In genomic region chrX:74465424-74465823, GRCh38 we compare ENCODE assay signal across 29 cellular contexts. TPM values are rescaled to one million over a fixed set of nuclear protein-coding genes. Genes with fewer than 3 reads are reported as not detected.
A peak's percentile ranks its signal among the peaks of the same experiment; 100 is the strongest.
DNase-seq lines count a peak whose midpoint lies in the region; ATAC-seq and TF ChIP-seq lines count a peak whose summit lies in the region.
"Had no signal": no experiment of that assay in that cellular context is flagged by ENCODE, and none has a peak within 500 bp of the region (broad histone marks: within the 10 kb centered on the region; RNA-seq: fewer than 3 reads in every experiment).

No MANE protein-coding gene starts in this region.

- TF ChIP-seq CTCF in cardiac muscle cell (IDR thresholded peaks at IDR 0.05; ENCODE audit: low read depth, low read length): peak; percentile 45
- TF ChIP-seq CTCF in left ventricle myocardium inferior (IDR thresholded peaks at IDR 0.05; ENCODE audit: borderline replicate concordance): no peak

- ATAC-seq in Right ventricle myocardium superior (ENCODE audit: poor library complexity): no peak
- ATAC-seq: activated CD8-positive, alpha-beta memory T cell treated with anti-CD3 and anti-CD28 coated beads, Interleukin-2, amount 10 ng/mL, durations not matched to agents 7 days and 5 days; activated naive CD8-positive, alpha-beta T cell treated with anti-CD3 and anti-CD28 coated beads, Interleukin-2, amount 50 U/mL, for 24 hours; K562; left cardiac atrium; psoas muscle had no signal

- H3K4me3 ChIP-seq in cardiac muscle cell: no peak overlapping the region
- H3K4me3 ChIP-seq in left ventricle myocardium inferior: no peak overlapping the region
- H3K4me3 ChIP-seq: dorsolateral prefrontal cortex, heart right ventricle, K562, MG63, psoas muscle had no signal

- intact Hi-C loops in left ventricle myocardium inferior (cut with micrococcal nuclease) (no loop called here), Right ventricle myocardium superior (cut with DNase I) (no loop called here)

- DNase-seq in cardiac muscle cell (ENCODE audit: low read depth in 1 of 2, low spot score in 1 of 2) (peak in 1 of 2 donors; percentile 60), left ventricle myocardium inferior (no peak), NCI-H226 (peak; percentile 14), fibroblast of the conjunctiva (ENCODE audit: low read depth) (peak; percentile 4), stromal cell of bone marrow (ENCODE audit: low read depth) (peak; percentile 3), superior temporal gyrus (ENCODE audit: extremely low spot score) (no peak), Right ventricle myocardium superior (no peak), DMS153 treated with DMSO at 0.1 percent for 48 hours (lab: John Stamatoyannopoulos, UW; ENCODE audit: unreplicated experiment) (no peak)
- DNase-seq: 8988T; activated B cell treated with CpG ODN at 0.5 μM for 24 hours; activated CD8-positive, alpha-beta memory T cell treated with anti-CD3 and anti-CD28 coated beads, Interleukin-2, amount 10 ng/mL, durations not matched to agents 7 days and 5 days; activated naive CD8-positive, alpha-beta T cell treated with anti-CD3 and anti-CD28 coated beads, Interleukin-2, amount 50 U/mL, for 24 hours; activated T-cell treated with anti-CD3 and anti-CD28 coated beads, Interleukin-2, amount 50 U/mL, for 48 hours; BE2C; cerebellar nuclear complex; dorsolateral prefrontal cortex; foreskin melanocyte; GDM1; heart right ventricle; left cardiac atrium; MG63; NCI-H1105 treated with DMSO at 0.1 percent for 48 hours; NCI-H1930; NCI-H69; psoas muscle; SIG-M5; stimulated activated naive CD4-positive, alpha-beta T cell treated with Interleukin-2 at 50 U/mL for 16 hours; SW 1271 had no signal

- H3K9me3 ChIP-seq in cardiac muscle cell (ENCODE audit: low read depth) (no peaks in the 10 kb centered on the region), left ventricle myocardium inferior (replicated peaks) (no peaks in the 10 kb centered on the region)
- H3K9me3 ChIP-seq: BE2C, heart right ventricle, MG63 had no signal

- H3K27me3 ChIP-seq in cardiac muscle cell: no peaks in the 10 kb centered on the region
- no peaks in the 10 kb centered on the region for H3K27me3 ChIP-seq in left ventricle myocardium inferior (ENCODE audit: low read depth)
- H3K27me3 ChIP-seq: BE2C, MG63 had no signal

- H3K27ac ChIP-seq in cardiac muscle cell: no peak overlapping the region
- H3K27ac ChIP-seq in left ventricle myocardium inferior (replicated peaks): no peak overlapping the region
- H3K27ac ChIP-seq: dorsolateral prefrontal cortex, heart right ventricle, psoas muscle had no signal

- H3K4me1 ChIP-seq in cardiac muscle cell (ENCODE audit: low read depth) (no peaks in the 10 kb centered on the region), left ventricle myocardium inferior (no peaks in the 10 kb centered on the region)
- H3K4me1 ChIP-seq: BE2C, psoas muscle had no signal

- no peaks in the 10 kb centered on the region for H3K36me3 ChIP-seq in cardiac muscle cell
- no peaks in the 10 kb centered on the region for H3K36me3 ChIP-seq in left ventricle myocardium inferior
- H3K36me3 ChIP-seq: BE2C, heart right ventricle, MG63 had no signal

RNA-seq across cellular contexts. Expression of gene SLC16A2, which starts 44.1 kb away (rescaled TPM):
- total RNA-seq in cardiac muscle cell (8.5 and 14.5 TPM in 2 replicates), left ventricle myocardium inferior (6.1 TPM), Right ventricle myocardium superior (5.7 TPM)
- 8.7 and 11.8 TPM in 2 replicates for polyA plus RNA-seq in cardiac muscle cell
- total RNA-seq: activated B cell treated with CpG ODN at 0.5 μM for 24 hours had no signal
- polyA plus RNA-seq: K562 had no signal

Comparison
In these comparisons a context has a peak if more than half of its experiments do, and no peak if none do; other contexts are left out.
1. DNase-seq: peak in NCI-H226 (single experiment), fibroblast of the conjunctiva (single experiment) and stromal cell of bone marrow (single experiment); none in left ventricle myocardium inferior (single experiment), superior temporal gyrus (single experiment), Right ventricle myocardium superior (single experiment) and DMS153 treated with DMSO at 0.1 percent for 48 hours (single experiment).